ENCODE assay signal across 9 cellular contexts in genomic region chr17:12665263-12666210, GRCh38. TPM values are rescaled to one million over a fixed set of nuclear protein-coding genes. Genes with fewer than 3 reads are reported as not detected.
DNase-seq lines count a peak whose midpoint lies in the region; ATAC-seq and TF ChIP-seq lines count a peak whose summit lies in the region.
"Had no signal": no experiment of that assay in that cellular context is flagged by ENCODE, and none has a peak within 500 bp of the region (broad histone marks: within the 10 kb centered on the region; RNA-seq: fewer than 3 reads in every experiment).

Gene MYOCD, plus strand, starts transcription at chr17:12665890. Its CDS starts 299 bp downstream, at chr17:12666189.

- H3K9me3 Mint-ChIP-seq in chondrocyte (ENCODE audit: low read depth) (no peaks in the 10 kb centered on the region), T-cell (peaks cover 0 to 4% (median 2%) of the 10 kb centered on the region in 3 donors)
- H3K9me3 Mint-ChIP-seq: central memory CD8-positive, alpha-beta T cell had no signal

- peaks cover 38% of the 10 kb centered on the region for H3K27me3 ChIP-seq in transverse colon

- TF ChIP-seq CTCF in chondrocyte (IDR thresholded peaks at IDR 0.05) (peak; percentile 23), transverse colon (IDR thresholded peaks at IDR 0.05) (no peak)

- peak; percentile 18 for TF ChIP-seq POLR2A in transverse colon (IDR thresholded peaks at IDR 0.05)

- CTCF ChIA-PET in T-cell (lab: Charles Lee): no interaction called here

- H3K27ac ChIP-seq in transverse colon: peak within 1 kb of the TSS; percentile 80 to 95 (median 88)

- peak within 1 kb of the TSS; percentile 47 to 76 (median 60) for H3K4me3 ChIP-seq in transverse colon

- in situ Hi-C loops in transverse colon (cut with MboI; ENCODE audit: low pct_ligation_motif_present in 1 of 4, low pct_unique_long_range_greater_than_20kb in 1 of 4, low sequenced_read_pairs in 3 of 4): loop anchor here in 3 of 4 donors (10.0 to 25.0 kb wide), 3 partner anchors 403 to 428 kb away; no protein-coding TSS in a partner anchor

- H3K36me3 Mint-ChIP-seq in chondrocyte (ENCODE audit: low read depth) (no peaks in the 10 kb centered on the region), T-cell (no peaks in the 10 kb centered on the region)

- POLR2A ChIA-PET in T-cell (lab: Charles Lee): no interaction called here

- ATAC-seq in T-cell (replicated peaks in 1 of 4): no peak

- no peaks in the 10 kb centered on the region for H3K9me3 ChIP-seq in transverse colon

- DNase-seq in NCI-H1436 (lab: John Stamatoyannopoulos, UW) (peak; percentile 24), NCI-H1436 treated with DMSO at 0.1 percent for 48 hours (lab: John Stamatoyannopoulos, UW) (no peak), chondrocyte (ENCODE audit: low spot score) (no peak), left kidney (ENCODE audit: low read depth, low spot score) (peak; percentile 86), transverse colon (peak; percentile 27), UCSD-AML1 (lab: John Stamatoyannopoulos, UW; ENCODE audit: unreplicated experiment) (no peak), T-cell (no peak), inferior parietal cortex (ENCODE audit: extremely low spot score) (no peak)

- H3K4me3 Mint-ChIP-seq in chondrocyte (ENCODE audit: unreplicated experiment): peak within 1 kb of the TSS; percentile 82
- H3K4me3 Mint-ChIP-seq in T-cell: no peak within 1 kb of the TSS
- H3K4me3 Mint-ChIP-seq: central memory CD8-positive, alpha-beta T cell had no signal

- H3K27me3 Mint-ChIP-seq in chondrocyte (ENCODE audit: low read depth) (no peaks in the 10 kb centered on the region), T-cell (peaks cover 42 to 58% of the 10 kb centered on the region in 2 donors)

- no peaks in the 10 kb centered on the region for H3K36me3 ChIP-seq in transverse colon

- no peak for TF ChIP-seq EP300 in transverse colon (IDR thresholded peaks at IDR 0.05; ENCODE audit: low read depth)

- H3K27ac Mint-ChIP-seq in chondrocyte (ENCODE audit: unreplicated experiment) (peak within 1 kb of the TSS; percentile 60), T-cell (no peak within 1 kb of the TSS)

- WGBS in transverse colon (ENCODE audit: low coverage in 1 of 2), 2 donors: 2% methylated on average over 78 of the region's 78 CpGs; no CpG with 5 or more reads in 1 of the 2 donors

- intact Hi-C loops in transverse colon (cut with DNase I; ENCODE audit: low total_unique reads): loop anchor here (5.0 to 10.0 kb wide), 4 partner anchors 118 to 481 kb away; no protein-coding TSS in a partner anchor

- H3K4me1 Mint-ChIP-seq in chondrocyte (ENCODE audit: low read depth): peaks cover 38% of the 10 kb centered on the region
- peaks cover 0 to 4% (median 0%) of the 10 kb centered on the region in 3 donors for H3K4me1 Mint-ChIP-seq in T-cell
- H3K4me1 Mint-ChIP-seq: central memory CD8-positive, alpha-beta T cell had no signal

- peaks cover 0 to 12% (median 5%) of the 10 kb centered on the region in 4 donors for H3K4me1 ChIP-seq in transverse colon

RNA-seq across cellular contexts. Expression of gene MYOCD, which starts in this region (rescaled TPM):
- total RNA-seq in chondrocyte: 0.73 to 12.9 TPM (median 11.9 TPM) in 3 replicates
- 10 to 100 TPM; 15.9 to 59.1 (median 35.0) TPM for total RNA-seq in transverse colon
- total RNA-seq in T-cell: not detected

Comparison
In these comparisons a context has a peak if more than half of its experiments do, and no peak if none do; other contexts are left out.
1. DNase-seq: peak in NCI-H1436 (single experiment), left kidney (single experiment) and transverse colon (single experiment); none in NCI-H1436 treated with DMSO at 0.1 percent for 48 hours (single experiment), chondrocyte (single experiment), UCSD-AML1 (single experiment), T-cell (0 of 34) and inferior parietal cortex (single experiment).